In the genomic region with DNA sequence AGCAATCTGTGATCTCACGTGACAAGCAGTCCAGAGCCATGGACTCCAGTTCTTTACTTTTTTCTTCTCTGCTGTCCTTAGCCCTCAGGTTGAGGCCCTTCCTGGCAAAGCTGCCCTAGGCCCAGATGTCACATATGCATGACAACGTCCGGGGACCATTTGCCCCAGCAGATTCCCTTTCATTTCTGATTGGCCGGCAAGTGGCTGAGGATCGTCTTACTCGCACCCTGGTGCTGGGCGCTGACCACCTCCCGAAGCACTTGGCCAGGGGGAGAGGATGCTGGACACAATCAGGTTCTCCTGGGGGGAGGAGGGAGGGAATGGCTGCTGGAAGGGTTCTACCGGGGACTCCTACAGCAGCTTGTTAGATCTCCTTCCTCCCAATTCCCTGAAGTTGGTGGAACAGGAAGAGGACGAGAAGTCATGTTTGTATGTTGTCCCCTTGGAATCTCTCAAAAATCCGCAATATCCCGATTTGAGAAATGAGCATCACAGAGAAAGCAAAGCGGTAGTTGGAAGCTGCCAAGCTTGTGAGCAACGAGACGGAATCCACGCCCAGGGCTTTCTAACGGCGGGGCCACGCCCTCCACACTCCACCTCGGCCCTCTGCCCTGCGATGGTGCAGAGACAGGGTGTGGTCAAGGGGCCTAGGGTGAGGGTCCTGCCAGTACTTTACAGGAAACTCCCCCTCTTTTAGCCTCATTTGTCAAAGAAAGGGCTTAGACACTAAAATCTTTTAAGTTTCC, we compare ENCODE assay signal across 10 cellular contexts.
DNase-seq lines count a peak whose midpoint lies in the region; ATAC-seq and TF ChIP-seq lines count a peak whose summit lies in the region.
"Had no signal": no experiment of that assay in that cellular context is flagged by ENCODE, and none has a peak within 500 bp of the region (broad histone marks: within the 10 kb centered on the region; RNA-seq: fewer than 3 reads in every experiment).

No MANE protein-coding gene starts in this region.

- no peak for TF ChIP-seq CTCF in neural progenitor cell (IDR thresholded peaks at IDR 0.05)

- H3K9me3 ChIP-seq in CD8-positive, alpha-beta memory T cell (ENCODE audit: low read length) = no peaks in the 10 kb centered on the region
- H3K9me3 ChIP-seq in neural progenitor cell (ENCODE audit: low read depth) = no peaks in the 10 kb centered on the region

- no peak overlapping the region for H3K27ac ChIP-seq in CD8-positive, alpha-beta memory T cell (ENCODE audit: low read depth, low read length)
- H3K27ac ChIP-seq in neural progenitor cell = no peak overlapping the region

- DNase-seq in CD8-positive, alpha-beta memory T cell = no peak
- DNase-seq in M059J (ENCODE audit: low read depth) (peak; percentile 77), cerebellum (ENCODE audit: low spot score) (peak; percentile 32), neural progenitor cell (ENCODE audit: low spot score) (peak; percentile 21), NCI-H187 treated with DMSO at 0.1 percent for 48 hours (lab: John Stamatoyannopoulos, UW) (no peak), NCI-H774 (lab: John Stamatoyannopoulos, UW) (no peak)
- DNase-seq: activated naive CD8-positive, alpha-beta T cell treated with anti-CD3 and anti-CD28 coated beads, Interleukin-2, amount 10 ng/mL, durations not matched to agents 7 days and 5 days; DMS153 had no signal

- no peak overlapping the region for H3K9ac ChIP-seq in neural progenitor cell

- H3K4me1 ChIP-seq in CD8-positive, alpha-beta memory T cell (ENCODE audit: insufficient read depth, low read length) = no peaks in the 10 kb centered on the region
- peaks cover 7% of the 10 kb centered on the region for H3K4me1 ChIP-seq in neural progenitor cell

- no peak overlapping the region for H3K4me2 ChIP-seq in neural progenitor cell

- no peaks in the 10 kb centered on the region for H3K27me3 ChIP-seq in CD8-positive, alpha-beta memory T cell (ENCODE audit: insufficient read depth, low read length, poor library complexity, severe bottlenecking)
- H3K27me3 ChIP-seq in neural progenitor cell = no peaks in the 10 kb centered on the region

- H3K79me2 ChIP-seq in neural progenitor cell (ENCODE audit: low read depth) = no peaks in the 10 kb centered on the region

- H3K27me3 Mint-ChIP-seq in CD8-positive, alpha-beta memory T cell = no peaks in the 10 kb centered on the region
- no peaks in the 10 kb centered on the region for H3K27me3 Mint-ChIP-seq in neural progenitor cell (ENCODE audit: insufficient read depth, low read depth)

- no peaks in the 10 kb centered on the region for H4K20me1 ChIP-seq in neural progenitor cell (ENCODE audit: low read depth)

- no peaks in the 10 kb centered on the region for H3K36me3 Mint-ChIP-seq in CD8-positive, alpha-beta memory T cell
- no peaks in the 10 kb centered on the region for H3K36me3 Mint-ChIP-seq in neural progenitor cell
- H3K36me3 Mint-ChIP-seq: activated naive CD8-positive, alpha-beta T cell treated with anti-CD3 and anti-CD28 coated beads, Interleukin-2, amount 10 ng/mL, durations not matched to agents 7 days and 5 days had no signal

- peaks cover 11 to 15% (median 15%) of the 10 kb centered on the region in 3 donors for H3K4me1 Mint-ChIP-seq in CD8-positive, alpha-beta memory T cell
- peaks cover 30% of the 10 kb centered on the region for H3K4me1 Mint-ChIP-seq in neural progenitor cell

- no peaks in the 10 kb centered on the region for H3K36me3 ChIP-seq in CD8-positive, alpha-beta memory T cell (ENCODE audit: insufficient read depth, low read length)
- no peaks in the 10 kb centered on the region for H3K36me3 ChIP-seq in neural progenitor cell

- no peaks in the 10 kb centered on the region for H3K9me3 Mint-ChIP-seq in CD8-positive, alpha-beta memory T cell
- H3K9me3 Mint-ChIP-seq in neural progenitor cell = no peaks in the 10 kb centered on the region
- H3K9me3 Mint-ChIP-seq: activated naive CD8-positive, alpha-beta T cell treated with anti-CD3 and anti-CD28 coated beads, Interleukin-2, amount 10 ng/mL, durations not matched to agents 7 days and 5 days had no signal

- ATAC-seq in HG03135 (IDR thresholded peaks at IDR 0.05; ENCODE audit: unreplicated experiment) (no peak), HG03139 (IDR thresholded peaks at IDR 0.05; ENCODE audit: unreplicated experiment) (no peak)

- H3K4me3 Mint-ChIP-seq in CD8-positive, alpha-beta memory T cell = peak overlapping the region in 4 of 7 donors; percentile 43 to 47 (median 44)
- H3K4me3 Mint-ChIP-seq in neural progenitor cell = no peak overlapping the region
- H3K4me3 Mint-ChIP-seq: activated naive CD8-positive, alpha-beta T cell treated with anti-CD3 and anti-CD28 coated beads, Interleukin-2, amount 10 ng/mL, durations not matched to agents 7 days and 5 days had no signal

- H3K27ac Mint-ChIP-seq in CD8-positive, alpha-beta memory T cell = peak overlapping the region in 7 of 8 donors; percentile 26 to 89 (median 66)
- H3K27ac Mint-ChIP-seq in neural progenitor cell = no peak overlapping the region
- H3K27ac Mint-ChIP-seq: activated naive CD8-positive, alpha-beta T cell treated with anti-CD3 and anti-CD28 coated beads, Interleukin-2, amount 10 ng/mL, durations not matched to agents 7 days and 5 days had no signal

- peak overlapping the region; percentile 79 for H2AFZ ChIP-seq in neural progenitor cell (replicated peaks)

- CTCF ChIA-PET in CD8-positive, alpha-beta memory T cell (lab: Charles Lee) = interaction anchor here (1.0 to 1.4 kb wide), 2 partner anchors 9 to 10 kb away, joined by 3 to 4 read pairs; no protein-coding TSS in a partner anchor

- no peak overlapping the region for H3K4me3 ChIP-seq in CD8-positive, alpha-beta memory T cell (ENCODE audit: low read length)
- H3K4me3 ChIP-seq in neural progenitor cell = no peak overlapping the region

- H3F3A ChIP-seq in neural progenitor cell (ENCODE audit: low read depth) = no peaks in the 10 kb centered on the region

- POLR2A ChIA-PET in CD8-positive, alpha-beta memory T cell (lab: Charles Lee) = interaction anchor here (0.7 kb wide), 1 partner anchor 11 kb away, joined by 4 read pairs; no protein-coding TSS in a partner anchor

Comparison
In these comparisons a context has a peak if more than half of its experiments do, and no peak if none do; other contexts are left out.
1. DNase-seq: peak in M059J (single experiment), cerebellum (single experiment) and neural progenitor cell (single experiment); none in CD8-positive, alpha-beta memory T cell (0 of 5), NCI-H187 treated with DMSO at 0.1 percent for 48 hours (single experiment) and NCI-H774 (single experiment).